1 cellular context compared by ENCODE assay signal in genomic region chr3:27642796-27643195, GRCh38.
TF ChIP-seq lines count a peak whose summit lies in the region.

No MANE protein-coding gene starts in this region.

TF ChIP-seq in IMR-90, 13 proteins besides CTCF, POLR2A, EP300 and RAD21:
- TF ChIP-seq RFX5 (IDR thresholded peaks at IDR 0.05; ENCODE audit: low read depth, low read length) (no peak), CHD1 (IDR thresholded peaks at IDR 0.05; ENCODE audit: low read depth, low read length) (no peak), MAFK (IDR thresholded peaks at IDR 0.05; ENCODE audit: low read depth, low read length) (no peak), BHLHE40 (IDR thresholded peaks at IDR 0.05; ENCODE audit: low read depth, low read length) (no peak), RCOR1 (IDR thresholded peaks at IDR 0.05; ENCODE audit: insufficient replicate concordance, low read length) (no peak), SMC3 (IDR thresholded peaks at IDR 0.05; ENCODE audit: low read depth, low read length) (no peak), NFE2L2 (IDR thresholded peaks at IDR 0.05; ENCODE audit: low read depth, low read length) (no peak), FOS (IDR thresholded peaks at IDR 0.05; ENCODE audit: low read depth, low read length) (no peak), CEBPB (IDR thresholded peaks at IDR 0.05; ENCODE audit: low read depth, low read length) (no peak), MXI1 (IDR thresholded peaks at IDR 0.05; ENCODE audit: borderline replicate concordance, low read depth, low read length) (no peak), MAZ (IDR thresholded peaks at IDR 0.05; ENCODE audit: borderline replicate concordance, low read depth, low read length) (no peak)
- TF ChIP-seq, protein P1, sequence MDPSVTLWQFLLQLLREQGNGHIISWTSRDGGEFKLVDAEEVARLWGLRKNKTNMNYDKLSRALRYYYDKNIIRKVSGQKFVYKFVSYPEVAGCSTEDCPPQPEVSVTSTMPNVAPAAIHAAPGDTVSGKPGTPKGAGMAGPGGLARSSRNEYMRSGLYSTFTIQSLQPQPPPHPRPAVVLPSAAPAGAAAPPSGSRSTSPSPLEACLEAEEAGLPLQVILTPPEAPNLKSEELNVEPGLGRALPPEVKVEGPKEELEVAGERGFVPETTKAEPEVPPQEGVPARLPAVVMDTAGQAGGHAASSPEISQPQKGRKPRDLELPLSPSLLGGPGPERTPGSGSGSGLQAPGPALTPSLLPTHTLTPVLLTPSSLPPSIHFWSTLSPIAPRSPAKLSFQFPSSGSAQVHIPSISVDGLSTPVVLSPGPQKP (IDR thresholded peaks at IDR 0.05; ENCODE audit: borderline replicate concordance, low read depth, low read length) = no peak
- TF ChIP-seq, protein P2, sequence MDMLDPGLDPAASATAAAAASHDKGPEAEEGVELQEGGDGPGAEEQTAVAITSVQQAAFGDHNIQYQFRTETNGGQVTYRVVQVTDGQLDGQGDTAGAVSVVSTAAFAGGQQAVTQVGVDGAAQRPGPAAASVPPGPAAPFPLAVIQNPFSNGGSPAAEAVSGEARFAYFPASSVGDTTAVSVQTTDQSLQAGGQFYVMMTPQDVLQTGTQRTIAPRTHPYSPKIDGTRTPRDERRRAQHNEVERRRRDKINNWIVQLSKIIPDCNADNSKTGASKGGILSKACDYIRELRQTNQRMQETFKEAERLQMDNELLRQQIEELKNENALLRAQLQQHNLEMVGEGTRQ (IDR thresholded peaks at IDR 0.05; ENCODE audit: low read depth, low read length) = no peak
TF ChIP-seq in IMR-90: peak in this region for 0.
